25 cellular contexts compared by ENCODE assay signal in the genomic region with DNA sequence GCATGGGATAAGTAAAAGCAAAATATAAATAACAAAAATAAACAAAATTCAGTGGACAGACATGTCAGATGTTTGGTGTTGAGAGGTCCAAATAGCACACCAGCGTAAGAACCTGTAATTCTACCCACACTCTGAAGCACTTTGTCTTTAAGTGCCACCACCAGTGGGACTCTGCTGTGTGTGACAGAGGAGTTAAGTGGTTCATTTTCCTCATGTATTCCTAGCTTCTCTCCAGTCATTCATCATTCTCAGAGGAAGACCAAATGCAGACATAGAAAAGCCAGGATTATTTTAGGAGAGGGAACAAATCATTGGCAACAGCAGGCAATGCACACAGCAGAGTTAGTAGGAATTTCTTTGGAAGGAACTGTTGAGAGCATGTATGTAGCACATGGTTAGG. TPM values are rescaled to one million over a fixed set of nuclear protein-coding genes. Genes with fewer than 3 reads are reported as not detected.
"Had no signal": no experiment of that assay in that cellular context is flagged by ENCODE, and none has a peak within 500 bp of the region (broad histone marks: within the 10 kb centered on the region; RNA-seq: fewer than 3 reads in every experiment).

No MANE protein-coding gene starts in this region.

- H3K4me3 ChIP-seq: breast epithelium, K562 had no signal

- H3K9me3 ChIP-seq: breast epithelium had no signal

- H3K27ac ChIP-seq: breast epithelium had no signal

- H3K27me3 ChIP-seq: breast epithelium had no signal

- H3K36me3 ChIP-seq: breast epithelium had no signal

- DNase-seq: activated CD4-positive, alpha-beta T cell treated with anti-CD3 and anti-CD28 coated beads for 48 hours; activated CD4-positive, alpha-beta T cell treated with anti-CD3 and anti-CD28 coated beads, Interleukin-2, amount 50 U/mL, for 4 hours; activated CD4-positive, CD25-positive, alpha-beta regulatory T cell treated with anti-CD3 and anti-CD28 coated beads, Interleukin-2, amount 50 U/mL, for 72 hours; activated CD8-positive, alpha-beta memory T cell treated with anti-CD3 and anti-CD28 coated beads, Interleukin-2, amount 50 U/mL, for 48 hours; activated CD8-positive, alpha-beta T cell treated with anti-CD3 and anti-CD28 coated beads, Interleukin-2, amount 10 ng/mL, durations not matched to agents 7 days and 5 days; activated T-cell treated with anti-CD3 and anti-CD28 coated beads, Interleukin-2, amount 50 U/mL, for 1 hour; aorta; central memory CD4-positive, alpha-beta T cell; Karpas-422; MM.1S; NCI-H1105 treated with DMSO at 0.1 percent for 48 hours; NCI-H2029 treated with DMSO at 0.1 percent for 48 hours; NCI-H2171 treated with DMSO at 0.1 percent for 48 hours; NCI-H226; NCI-H69; NK-92 treated with Interleukin-12 subunit alpha and Interleukin-12 subunit beta, amount 100 ng/mL, for 24 hours; OCI-M1; RPMI8226; SHP77; T-helper 17 cell; T-helper 9 cell had no signal

- ATAC-seq: activated CD8-positive, alpha-beta T cell treated with anti-CD3 and anti-CD28 coated beads, Interleukin-2, amount 10 ng/mL, durations not matched to agents 7 days and 5 days; K562; Panc1; T-helper 17 cell; WTC11 had no signal

- H3K4me1 ChIP-seq: breast epithelium had no signal

RNA-seq across cellular contexts. Expression of a gene that starts 43.1 kb away (rescaled TPM):
- total RNA-seq: activated CD8-positive, alpha-beta T cell treated with anti-CD3 and anti-CD28 coated beads, Interleukin-2, amount 10 ng/mL, durations not matched to agents 7 days and 5 days had no signal
